ENCODE assay signal across 18 cellular contexts in genomic region chr6:162636167-162636566, GRCh38.
DNase-seq lines count a peak whose midpoint lies in the region; TF ChIP-seq lines count a peak whose summit lies in the region.
"Had no signal": no experiment of that assay in that cellular context is flagged by ENCODE, and none has a peak within 500 bp of the region (broad histone marks: within the 10 kb centered on the region; RNA-seq: fewer than 3 reads in every experiment).

No MANE protein-coding gene starts in this region.

- H3K4me3 Mint-ChIP-seq in osteocyte (ENCODE audit: unreplicated experiment) = no peak overlapping the region
- H3K4me3 Mint-ChIP-seq: CD4-positive, CD25-positive, alpha-beta regulatory T cell; CD8-positive, alpha-beta memory T cell; H9 had no signal

- no peaks in the 10 kb centered on the region for H3K27me3 Mint-ChIP-seq in osteocyte (ENCODE audit: unreplicated experiment)
- H3K27me3 Mint-ChIP-seq: CD4-positive, CD25-positive, alpha-beta regulatory T cell; CD8-positive, alpha-beta memory T cell had no signal

- no peak for TF ChIP-seq CTCF in osteocyte (IDR thresholded peaks at IDR 0.05)

- H3K4me1 Mint-ChIP-seq in osteocyte (ENCODE audit: unreplicated experiment) = peaks cover 14% of the 10 kb centered on the region
- H3K4me1 Mint-ChIP-seq: CD8-positive, alpha-beta memory T cell had no signal

- peaks cover 10% of the 10 kb centered on the region for H3K36me3 Mint-ChIP-seq in osteocyte (ENCODE audit: unreplicated experiment)
- H3K36me3 Mint-ChIP-seq: CD4-positive, CD25-positive, alpha-beta regulatory T cell had no signal

- peak overlapping the region; percentile 6 for H3K27ac Mint-ChIP-seq in osteocyte (ENCODE audit: unreplicated experiment)
- H3K27ac Mint-ChIP-seq: CD4-positive, CD25-positive, alpha-beta regulatory T cell; CD8-positive, alpha-beta memory T cell had no signal

- peak; percentile 1 for DNase-seq in cerebellum (ENCODE audit: low spot score)
- DNase-seq in fibroblast of gingiva (ENCODE audit: low read depth) = peak; percentile 54
- DNase-seq in osteocyte (ENCODE audit: extremely low spot score, unreplicated experiment) = no peak
- DNase-seq in cortex of kidney (lab: John Stamatoyannopoulos, UW) = no peak
- DNase-seq in OCI-M2 (lab: John Stamatoyannopoulos, UW; ENCODE audit: unreplicated experiment) = no peak
- no peak for DNase-seq in kidney glomerular epithelial cell (lab: John Stamatoyannopoulos, UW)
- no peak for DNase-seq in NCI-H1436 treated with DMSO at 0.1 percent for 48 hours (lab: John Stamatoyannopoulos, UW)
- DNase-seq: ACHN; BE2C; C1 segment of cervical spinal cord; CD4-positive, CD25-positive, alpha-beta regulatory T cell; CD8-positive, alpha-beta memory T cell; COR-L47; DMS 273 treated with DMSO at 0.1 percent for 48 hours; DMS53; DND-41; EL; H9 had no signal

- peaks cover 5% of the 10 kb centered on the region for H3K9me3 Mint-ChIP-seq in osteocyte (ENCODE audit: unreplicated experiment)

Comparison
In these comparisons a context has a peak if more than half of its experiments do, and no peak if none do; other contexts are left out.
1. DNase-seq: peak in cerebellum (single experiment) and fibroblast of gingiva (single experiment); none in osteocyte (single experiment), cortex of kidney (single experiment), OCI-M2 (single experiment), kidney glomerular epithelial cell (single experiment) and NCI-H1436 treated with DMSO at 0.1 percent for 48 hours (single experiment).